ENCODE assay signal across 18 cellular contexts in genomic region chr16:55253987-55254386, GRCh38.
"Had no signal": no experiment of that assay in that cellular context is flagged by ENCODE, and none has a peak within 500 bp of the region (broad histone marks: within the 10 kb centered on the region; RNA-seq: fewer than 3 reads in every experiment).

No MANE protein-coding gene starts in this region.

- H3K9me3 ChIP-seq: neutrophil, ovary, pancreas, prostate gland, right lobe of liver, sigmoid colon had no signal

- H3K4me1 ChIP-seq: neural progenitor cell, pancreas, parathyroid adenoma, prostate gland, psoas muscle, right atrium auricular region, right lobe of liver, sigmoid colon, spleen had no signal

- ATAC-seq: naive thymus-derived CD8-positive, alpha-beta T cell; natural killer cell; natural killer cell treated with Interleukin-12 subunit alpha and Interleukin-12 subunit beta and Interleukin-15 and Interleukin-18, amount 100 ng/mL, for 72 hours; pancreas; psoas muscle; right cardiac atrium; right lobe of liver; sciatic nerve had no signal

- H3K36me3 ChIP-seq: neural progenitor cell, neutrophil, ovary, pancreas, prostate gland, right atrium auricular region, right lobe of liver, sigmoid colon, spleen had no signal

- H3K4me3 ChIP-seq: neural progenitor cell, ovary, pancreas, prostate gland, psoas muscle, right atrium auricular region, right lobe of liver, sigmoid colon, skin epidermis, smooth muscle cell, spleen had no signal

- H3K27ac ChIP-seq: neural progenitor cell, neutrophil, ovary, pancreas, parathyroid adenoma, prostate gland, psoas muscle, right atrium auricular region, right lobe of liver, sigmoid colon, skin epidermis, spleen had no signal
